ENCODE assay signal across 29 cellular contexts in genomic region chr9:20309209-20309608, GRCh38.
"Had no signal": no experiment of that assay in that cellular context is flagged by ENCODE, and none has a peak within 500 bp of the region (broad histone marks: within the 10 kb centered on the region; RNA-seq: fewer than 3 reads in every experiment).

No MANE protein-coding gene starts in this region.

- H3K36me3 ChIP-seq: ascending aorta, Peyer's patch, SJCRH30 had no signal

- H3K4me2 ChIP-seq: SK-N-SH had no signal

- H3K9me3 Mint-ChIP-seq: activated CD4-positive, alpha-beta memory T cell treated with anti-CD3 and anti-CD28 coated beads for 36 hours; activated naive CD8-positive, alpha-beta T cell treated with anti-CD3 and anti-CD28 coated beads, Interleukin-2, amount 50 U/mL, for 24 hours had no signal

- H3K9me3 ChIP-seq: ascending aorta, body of pancreas, Peyer's patch, SJCRH30, SK-N-SH had no signal

- H3K27ac ChIP-seq: ascending aorta, body of pancreas, Peyer's patch, RWPE1, SJCRH30, VCaP had no signal

- H3K4me3 ChIP-seq: ascending aorta, body of pancreas, Peyer's patch, SJCRH30 had no signal

- H3K4me3 Mint-ChIP-seq: activated CD4-positive, alpha-beta memory T cell treated with anti-CD3 and anti-CD28 coated beads for 36 hours; activated CD4-positive, alpha-beta T cell treated with anti-CD3 and anti-CD28 coated beads, Interleukin-2, amount 10 ng/mL, durations not matched to agents 7 days and 5 days; activated naive CD8-positive, alpha-beta T cell treated with anti-CD3 and anti-CD28 coated beads, Interleukin-2, amount 50 U/mL, for 24 hours; activated T-cell treated with anti-CD3 and anti-CD28 coated beads, Interleukin-2, amount 50 U/mL, for 4 hours had no signal

- H3K4me1 ChIP-seq: ascending aorta, body of pancreas, Peyer's patch, SJCRH30 had no signal

- H3K9ac ChIP-seq: SK-N-SH had no signal

- ATAC-seq: activated naive CD4-positive, alpha-beta T cell treated with anti-CD3 and anti-CD28 coated beads, Interleukin-2, amount 50 U/mL, for 72 hours; activated naive CD8-positive, alpha-beta T cell treated with anti-CD3 and anti-CD28 coated beads, Interleukin-2, amount 50 U/mL, for 24 hours; activated T-cell treated with anti-CD3 and anti-CD28 coated beads, Interleukin-2, amount 50 U/mL, for 4 hours; body of pancreas had no signal

- H3K27ac Mint-ChIP-seq: activated CD4-positive, alpha-beta memory T cell treated with anti-CD3 and anti-CD28 coated beads for 36 hours; activated CD4-positive, alpha-beta T cell treated with anti-CD3 and anti-CD28 coated beads, Interleukin-2, amount 10 ng/mL, durations not matched to agents 7 days and 5 days; activated naive CD4-positive, alpha-beta T cell treated with anti-CD3 and anti-CD28 coated beads, Interleukin-2, amount 50 U/mL, for 72 hours; activated naive CD8-positive, alpha-beta T cell treated with anti-CD3 and anti-CD28 coated beads, Interleukin-2, amount 50 U/mL, for 24 hours had no signal

- H3K27me3 Mint-ChIP-seq: activated CD4-positive, alpha-beta memory T cell treated with anti-CD3 and anti-CD28 coated beads for 36 hours; activated CD4-positive, alpha-beta T cell treated with anti-CD3 and anti-CD28 coated beads, Interleukin-2, amount 10 ng/mL, durations not matched to agents 7 days and 5 days had no signal

- H3K27me3 ChIP-seq: ascending aorta, body of pancreas, Peyer's patch, SJCRH30 had no signal

- DNase-seq: activated CD4-positive, alpha-beta memory T cell treated with anti-CD3 and anti-CD28 coated beads for 36 hours; activated CD4-positive, alpha-beta T cell treated with anti-CD3 and anti-CD28 coated beads, Interleukin-2, amount 10 ng/mL, durations not matched to agents 7 days and 5 days; activated CD4-positive, CD25-positive, alpha-beta regulatory T cell; activated effector memory CD4-positive, alpha-beta T cell treated with anti-CD3 and anti-CD28 coated beads, Interleukin-2, amount 50 U/mL, for 16 hours; activated naive CD4-positive, alpha-beta T cell treated with Interleukin-2 at 50 U/mL for 16 hours; activated naive CD8-positive, alpha-beta T cell treated with anti-CD3 and anti-CD28 coated beads, Interleukin-2, amount 50 U/mL, for 24 hours; activated T-cell treated with anti-CD3 and anti-CD28 coated beads, Interleukin-2, amount 50 U/mL, for 4 hours; amniotic stem cell; body of pancreas; KBM-7; NCI-H1092; NCI-H1417; NCI-H1694; NCI-H2029; NCI-H2107; NCI-H2171 treated with DMSO at 0.1 percent for 48 hours; NCI-H226; NCI-H526 treated with DMSO at 0.1 percent for 48 hours; NCI-H82; OCI-M1; Peyer's patch; Right ventricle myocardium superior; SJCRH30; SK-N-SH; T-helper 1 cell had no signal

- H3K36me3 Mint-ChIP-seq: activated CD4-positive, alpha-beta memory T cell treated with anti-CD3 and anti-CD28 coated beads for 36 hours; activated naive CD4-positive, alpha-beta T cell treated with anti-CD3 and anti-CD28 coated beads, Interleukin-2, amount 50 U/mL, for 72 hours had no signal
